Comparison of ENCODE assay signal across 8 cellular contexts in genomic region chr7:26202019-26202985, GRCh38. TPM values are rescaled to one million over a fixed set of nuclear protein-coding genes. Genes with fewer than 3 reads are reported as not detected.
DNase-seq lines count a peak whose midpoint lies in the region; ATAC-seq and TF ChIP-seq lines count a peak whose summit lies in the region.

No MANE protein-coding gene starts in this region.

- H3K27me3 Mint-ChIP-seq in WTC11 (ENCODE audit: low read depth): peaks cover 3% of the 10 kb centered on the region
- H3K27me3 Mint-ChIP-seq in chondrocyte (ENCODE audit: low read depth): no peaks in the 10 kb centered on the region

- CTCF ChIA-PET in WTC11 (lab: Charles Lee): no interaction called here

- H3K27ac Mint-ChIP-seq in WTC11: peak overlapping the region; percentile 93
- H3K27ac Mint-ChIP-seq in chondrocyte (ENCODE audit: unreplicated experiment): peak overlapping the region; percentile 70

- H3K9me3 Mint-ChIP-seq in WTC11 (no peaks in the 10 kb centered on the region), chondrocyte (ENCODE audit: low read depth) (no peaks in the 10 kb centered on the region)

- no peak for ATAC-seq in WTC11
- ATAC-seq in left lobe of liver: peak; percentile 15
- no peak for ATAC-seq in HG03460 (IDR thresholded peaks at IDR 0.05; ENCODE audit: unreplicated experiment)

- H3K36me3 Mint-ChIP-seq in WTC11: peaks cover 73% of the 10 kb centered on the region
- peaks cover 31% of the 10 kb centered on the region for H3K36me3 Mint-ChIP-seq in chondrocyte (ENCODE audit: low read depth)

- DNase-seq in SKM-1 (lab: John Stamatoyannopoulos, UW; ENCODE audit: unreplicated experiment) (peak; percentile 51), SKM-1 treated with dmso at 0.1 percent for 144 hours (lab: John Stamatoyannopoulos, UW; ENCODE audit: unreplicated experiment) (no peak), WTC11 (ENCODE audit: low spot score) (peak; percentile 22), chondrocyte (ENCODE audit: low spot score) (no peak), left lobe of liver (ENCODE audit: low spot score) (peak; percentile 73)
- DNase-seq in stimulated activated CD4-positive, alpha-beta T cell treated with anti-CD3 and anti-CD28 coated beads, Interleukin-1b, Interleukin-23, amount 100 ng/mL, for 4 hours (ENCODE audit: low read depth in 2 of 2): peak; percentile 63 to 69

- TF ChIP-seq RAD21 in Ishikawa (IDR thresholded peaks at IDR 0.05; ENCODE audit: low read depth): no peak

- peak overlapping the region; percentile 89 for H3K4me3 Mint-ChIP-seq in WTC11
- peak overlapping the region; percentile 83 for H3K4me3 Mint-ChIP-seq in chondrocyte (ENCODE audit: unreplicated experiment)

- TF ChIP-seq CTCF in WTC11 (IDR thresholded peaks at IDR 0.05): no peak
- no peak for TF ChIP-seq CTCF in chondrocyte (IDR thresholded peaks at IDR 0.05)

- POLR2A ChIA-PET in WTC11 (lab: Charles Lee): interaction anchor here (0.6 to 2.4 kb wide), 9 partner anchors 10 to 1077 kb away, joined by 3 to 10 read pairs (median 4); partner anchors contain the start of gene NFE2L3

- TF ChIP-seq EP300 in Ishikawa (IDR thresholded peaks at IDR 0.05; ENCODE audit: borderline replicate concordance): no peak

- H3K4me1 Mint-ChIP-seq in WTC11 (peaks cover 36% of the 10 kb centered on the region), chondrocyte (ENCODE audit: low read depth) (peaks cover 42% of the 10 kb centered on the region)

TF ChIP-seq in Ishikawa, 13 proteins besides CTCF, POLR2A, EP300 and RAD21:
- no peak for TF ChIP-seq USF1 (IDR thresholded peaks at IDR 0.05)
- TF ChIP-seq CEBPB (IDR thresholded peaks at IDR 0.05): no peak
- no peak for TF ChIP-seq REST (IDR thresholded peaks at IDR 0.05; ENCODE audit: low read depth)
- TF ChIP-seq MAX (IDR thresholded peaks at IDR 0.05): peak; percentile 14; the same call in 1 of the 2 replicates
- no peak for TF ChIP-seq NFIC (IDR thresholded peaks at IDR 0.05)

TF ChIP-seq in WTC11, 78 proteins besides CTCF, POLR2A, EP300 and RAD21:
- TF ChIP-seq ESRRA (CRISPR knock-in tag; IDR thresholded peaks at IDR 0.05; ENCODE audit: borderline replicate concordance) (peak; percentile 41; the same call in 1 of the 2 replicates), ZNF263 (CRISPR knock-in tag; IDR thresholded peaks at IDR 0.05; ENCODE audit: low read depth) (no peak)

RNA-seq across cellular contexts. Expression of gene CBX3, which starts 0.8 kb away (rescaled TPM):
- 204 to 232 TPM (median 213 TPM) in 3 replicates for total RNA-seq in WTC11 (2021)
- total RNA-seq in chondrocyte: 98.7 to 132 TPM (median 102 TPM) in 3 replicates
- 24.7 TPM for total RNA-seq in left lobe of liver

RNA-seq across cellular contexts. Expression of gene HNRNPA2B1, which starts 1.8 kb away (rescaled TPM):
- 1,081 to 1,101 TPM (median 1,097 TPM) in 3 replicates for total RNA-seq in WTC11 (2021)
- 311 to 604 TPM (median 313 TPM) in 3 replicates for total RNA-seq in chondrocyte
- total RNA-seq in left lobe of liver: 161 TPM

RNA-seq across cellular contexts. Expression of gene NFE2L3, which starts 50.3 kb away (rescaled TPM):
- total RNA-seq in WTC11 (2021) (66.8 to 68.6 TPM (median 68.5 TPM) in 3 replicates), chondrocyte (0.17 to 0.79 TPM (median 0.52 TPM) in 3 replicates), left lobe of liver (0.45 TPM)

Comparison
In these comparisons a context has a peak if more than half of its experiments do, and no peak if none do; other contexts are left out.
1. DNase-seq: peak in SKM-1 (single experiment), WTC11 (single experiment), left lobe of liver (single experiment) and stimulated activated CD4-positive, alpha-beta T cell treated with anti-CD3 and anti-CD28 coated beads, Interleukin-1b, Interleukin-23, amount 100 ng/mL, for 4 hours (2 of 2); none in SKM-1 treated with dmso at 0.1 percent for 144 hours (single experiment) and chondrocyte (single experiment).
2. RNA of gene NFE2L3, which starts 50.3 kb away (total RNA-seq): 66.8 to 68.6 TPM in WTC11; 0.17 to 0.79 TPM in chondrocyte and 0.45 TPM in left lobe of liver (single experiment); every median in the first group is over 10 times any median in the second.